ENCODE assay signal across 1 cellular context in genomic region chr3:38349684-38350359, GRCh38.
A peak's percentile ranks its signal among the peaks of the same experiment; 100 is the strongest.
TF ChIP-seq lines count a peak whose summit lies in the region.

No MANE protein-coding gene starts in this region.

TF ChIP-seq in endothelial cell of umbilical vein, 7 proteins besides CTCF, POLR2A, EP300 and RAD21:
- TF ChIP-seq EZH2 (IDR thresholded peaks at IDR 0.05; ENCODE audit: borderline replicate concordance, low read depth, low read length, severe bottlenecking) (no peak), JUN (IDR thresholded peaks at IDR 0.05; ENCODE audit: borderline replicate concordance, insufficient read depth, insufficient read length, low read depth) (peak; percentile 18)
TF ChIP-seq in endothelial cell of umbilical vein: peak in this region for 1.
